In genomic region chr7:99372275-99373085, GRCh38 we compare ENCODE assay signal across 9 cellular contexts. TPM values are rescaled to one million over a fixed set of nuclear protein-coding genes. Genes with fewer than 3 reads are reported as not detected.
DNase-seq lines count a peak whose midpoint lies in the region; ATAC-seq, FAIRE-seq and TF ChIP-seq lines count a peak whose summit lies in the region.
"Had no signal": no experiment of that assay in that cellular context is flagged by ENCODE, and none has a peak within 500 bp of the region (broad histone marks: within the 10 kb centered on the region; RNA-seq: fewer than 3 reads in every experiment).

No MANE protein-coding gene starts in this region.

- H3K36me3 ChIP-seq in astrocyte (ENCODE audit: insufficient read depth, low read length) (peaks cover 3% of the 10 kb centered on the region), HepG2 (replicated peaks in 1 of 2; ENCODE audit: control insufficient read depth in 1 of 2, insufficient read depth in 2 of 2, low read length in 2 of 2) (no peaks in the 10 kb centered on the region)

- no TSS peak for BruUV-seq in HepG2 (replicated peaks; lab: Mats Ljungman, UMichigan)

- H3K9ac ChIP-seq in astrocyte (ENCODE audit: low read length) (no peak overlapping the region), HepG2 (ENCODE audit: insufficient read depth, low read depth, low read length) (peak overlapping the region; percentile 61)

- H3K4me3 ChIP-seq in astrocyte (ENCODE audit: insufficient read depth, low read depth, low read length) (no peak overlapping the region), HepG2 (replicated peaks in 1 of 3; ENCODE audit: insufficient read depth in 1 of 3, low read depth in 2 of 3, low read length in 3 of 3) (peak overlapping the region; percentile 27 to 61 (median 29); a peak in 5 of 6 replicates)
- H3K4me3 ChIP-seq: coronary artery had no signal

- H3K4me1 Mint-ChIP-seq in activated naive CD4-positive, alpha-beta T cell treated with anti-CD3 and anti-CD28 coated beads, Interleukin-2, amount 50 U/mL, for 24 hours, result peaks cover 21% of the 10 kb centered on the region
- H3K4me1 Mint-ChIP-seq in astrocyte (ENCODE audit: low read depth, unreplicated experiment) (peaks cover 3% of the 10 kb centered on the region), type B pancreatic cell (ENCODE audit: unreplicated experiment) (peaks cover 13% of the 10 kb centered on the region)

- TF ChIP-seq EP300 in HepG2 (IDR thresholded peaks at IDR 0.05; ENCODE audit: low read depth in 2 of 2, low read length in 2 of 2) (peak; percentile 37 to 71; a peak in 3 of 4 replicates), HepG2 (CRISPR knock-in tag; IDR thresholded peaks at IDR 0.05; ENCODE audit: borderline replicate concordance) (no peak)

- H3K4me1 ChIP-seq in astrocyte (ENCODE audit: insufficient read depth, low read length) (peaks cover 3% of the 10 kb centered on the region), HepG2 (ENCODE audit: insufficient read depth, low read length) (peaks cover 39% of the 10 kb centered on the region)

- H4K20me1 ChIP-seq in astrocyte (ENCODE audit: insufficient read depth, low read length) (peaks cover 24% of the 10 kb centered on the region), HepG2 (ENCODE audit: insufficient read depth, low read length) (0 out of 2 replicates have a peak, but pooled peaks cover 2% of the 10 kb centered on the region)

- CTCF ChIA-PET in HepG2 (lab: Yijun Ruan, JAX; ENCODE audit: low intra/inter-chr PET ratio, low total read pairs), result no interaction called here

- no peak for TF ChIP-seq CTCF in astrocyte (IDR thresholded peaks at IDR 0.05; ENCODE audit: insufficient read depth, low read depth, low read length)
- TF ChIP-seq CTCF in HepG2 (CRISPR knock-in tag; IDR thresholded peaks at IDR 0.05), result 0 out of 2 replicates have a peak, but pooled peaks have one; percentile 13
- TF ChIP-seq CTCF in type B pancreatic cell (conservative IDR thresholded peaks at IDR 0.05), result no peak

- H3K27ac Mint-ChIP-seq in activated naive CD4-positive, alpha-beta T cell treated with anti-CD3 and anti-CD28 coated beads, Interleukin-2, amount 50 U/mL, for 24 hours, result peak overlapping the region; percentile 38
- H3K27ac Mint-ChIP-seq in astrocyte (ENCODE audit: unreplicated experiment) (peak overlapping the region; percentile 53), type B pancreatic cell (peak overlapping the region; percentile 97)

- in situ Hi-C loops in HepG2 (cut with HindIII; ENCODE audit: extremely low pct_ligation_motif_present, low pct_unique_long_range_greater_than_20kb), result no loop called here

- H2AFZ ChIP-seq in astrocyte (ENCODE audit: low read depth, low read length) (no peak overlapping the region), HepG2 (ENCODE audit: low read length) (no peak overlapping the region)

- H3K4me2 ChIP-seq in astrocyte (ENCODE audit: low read length) (peak overlapping the region; percentile 15), HepG2 (ENCODE audit: low read depth, low read length) (peak overlapping the region; percentile 96)

- peaks cover 19% of the 10 kb centered on the region for H3K79me2 ChIP-seq in astrocyte (ENCODE audit: insufficient read depth, low read length)
- peaks cover 8% of the 10 kb centered on the region for H3K79me2 ChIP-seq in HepG2 (ENCODE audit: insufficient read depth, low read length)

- POLR2A ChIA-PET in HepG2 (lab: Yijun Ruan, JAX), result interaction anchor here (0.8 to 1.6 kb wide), 11 partner anchors 8 to 274 kb away, joined by 3 to 29 read pairs (median 4); partner anchors contain the start of genes ARPC1A, BUD31, CPSF4 and PDAP1

- TF ChIP-seq POLR2A in HepG2 (IDR thresholded peaks at IDR 0.05; ENCODE audit: insufficient read depth in 1 of 2, low read depth in 2 of 2, low read length in 2 of 2), result peak; percentile 63 to 74; a peak in 3 of 4 replicates

- peak; percentile 79 for ATAC-seq in HepG2
- no peak for ATAC-seq in GM21360 (IDR thresholded peaks at IDR 0.05; ENCODE audit: unreplicated experiment)

- no peaks in the 10 kb centered on the region for H3K36me3 Mint-ChIP-seq in activated naive CD4-positive, alpha-beta T cell treated with anti-CD3 and anti-CD28 coated beads, Interleukin-2, amount 50 U/mL, for 24 hours
- no peaks in the 10 kb centered on the region for H3K36me3 Mint-ChIP-seq in astrocyte (ENCODE audit: low read depth, unreplicated experiment)
- H3K36me3 Mint-ChIP-seq in type B pancreatic cell, result peaks cover 4% of the 10 kb centered on the region

- H3K27ac ChIP-seq in astrocyte (ENCODE audit: low read depth, low read length) (no peak overlapping the region), HepG2 (ENCODE audit: extremely low read length, insufficient read depth, low read length) (peak overlapping the region; percentile 75)

- 1% methylated on average over 16 of the region's 20 CpGs for WGBS in HepG2 (ENCODE audit: low lambda C conversion rate)

- no peaks in the 10 kb centered on the region for H3K9me3 ChIP-seq in astrocyte (ENCODE audit: insufficient read depth, low read depth, low read length)
- no peaks in the 10 kb centered on the region for H3K9me3 ChIP-seq in HepG2 (ENCODE audit: low read length)

- no peaks in the 10 kb centered on the region for H3K27me3 Mint-ChIP-seq in activated naive CD4-positive, alpha-beta T cell treated with anti-CD3 and anti-CD28 coated beads, Interleukin-2, amount 50 U/mL, for 24 hours
- H3K27me3 Mint-ChIP-seq in astrocyte (ENCODE audit: low read depth, unreplicated experiment) (no peaks in the 10 kb centered on the region), type B pancreatic cell (no peaks in the 10 kb centered on the region)

- H3K9me3 Mint-ChIP-seq in activated naive CD4-positive, alpha-beta T cell treated with anti-CD3 and anti-CD28 coated beads, Interleukin-2, amount 50 U/mL, for 24 hours, result no peaks in the 10 kb centered on the region
- H3K9me3 Mint-ChIP-seq in astrocyte (ENCODE audit: unreplicated experiment) (no peaks in the 10 kb centered on the region), type B pancreatic cell (no peaks in the 10 kb centered on the region)

- intact Hi-C loops in HepG2 (cut with micrococcal nuclease; ENCODE audit: unreplicated experiment), result loop anchor here (5.0 kb wide), 1 partner anchor 35 kb away; the partner anchor contains the start of genes BUD31 and PDAP1

- peak overlapping the region; percentile 76 for H3K4me3 Mint-ChIP-seq in activated naive CD4-positive, alpha-beta T cell treated with anti-CD3 and anti-CD28 coated beads, Interleukin-2, amount 50 U/mL, for 24 hours
- H3K4me3 Mint-ChIP-seq in astrocyte (ENCODE audit: unreplicated experiment), result peak overlapping the region; percentile 79
- H3K4me3 Mint-ChIP-seq in type B pancreatic cell, result peak overlapping the region; percentile 87

- no peak for DNase-seq in activated naive CD4-positive, alpha-beta T cell treated with anti-CD3 and anti-CD28 coated beads, Interleukin-2, amount 50 U/mL, for 16 hours
- DNase-seq in astrocyte (ENCODE audit: low read depth) (no peak), HepG2 (ENCODE audit: low spot score) (peak; percentile 97), type B pancreatic cell (ENCODE audit: extremely low spot score, unreplicated experiment) (no peak), ureter (ENCODE audit: low spot score) (no peak), SKM-1 (lab: John Stamatoyannopoulos, UW; ENCODE audit: unreplicated experiment) (no peak)

- H3K27me3 ChIP-seq in astrocyte (ENCODE audit: insufficient read depth, low read length), result no peaks in the 10 kb centered on the region
- H3K27me3 ChIP-seq in HepG2 (ENCODE audit: control insufficient read depth in 1 of 2, insufficient read depth in 2 of 2, low read length in 2 of 2), result no peaks in the 10 kb centered on the region

- FAIRE-seq in astrocyte (lab: Jason Lieb, UNC) (no peak), HepG2 (lab: Jason Lieb, UNC) (peak; percentile 96)

- no peak for TF ChIP-seq RAD21 in HepG2 (CRISPR knock-in tag; IDR thresholded peaks at IDR 0.05)

RNA-seq across cellular contexts. Expression of gene ARPC1B, which starts 2.0 kb away (rescaled TPM):
- total RNA-seq in astrocyte, result 170 and 175 TPM in 2 replicates
- 89.1 and 92.2 TPM in 2 replicates for total RNA-seq in HepG2 (2016; rRNA removed; fragmentation: Illumina TruSeq; extraction: Trizol)
- 177 and 178 TPM in 2 replicates for total RNA-seq in HepG2 (2016; cell fraction: cytosol; rRNA removed; fragmentation: Illumina TruSeq; extraction: Trizol; ENCODE audit: low read depth)
- 96.5 and 103 TPM in 2 replicates for total RNA-seq in HepG2 (2016; cell fraction: insoluble cytoplasmic fraction; rRNA removed; fragmentation: Illumina TruSeq; extraction: Trizol)
- 193 and 196 TPM in 2 replicates for total RNA-seq in HepG2 (2016; cell fraction: membrane; rRNA removed; fragmentation: Illumina TruSeq; extraction: Trizol)
- 40.7 and 55.8 TPM in 2 replicates for total RNA-seq in HepG2 (2016; cell fraction: nucleus; rRNA removed; fragmentation: Illumina TruSeq; extraction: Trizol)
- polyA plus RNA-seq in HepG2 (2011; rRNA removed), result 72.9 and 89.3 TPM in 2 replicates
- polyA plus RNA-seq in HepG2 (2011; cell fraction: cytosol; rRNA removed), result 96.6 and 133 TPM in 2 replicates
- polyA plus RNA-seq in HepG2 (2011; cell fraction: nucleus; rRNA removed), result 99.1 and 115 TPM in 2 replicates
- 36.2 and 88.7 TPM in 2 replicates for polyA plus RNA-seq in HepG2 (2012)
- polyA plus RNA-seq in HepG2 (2016; cell fraction: cytosol; fragmentation: Illumina TruSeq; extraction: Trizol; ENCODE audit: low read depth), result 263 and 307 TPM in 2 replicates
- 123 and 124 TPM in 2 replicates for polyA plus RNA-seq in HepG2 (2016; cell fraction: insoluble cytoplasmic fraction; fragmentation: Illumina TruSeq; extraction: Trizol; ENCODE audit: low read depth)
- 224 and 233 TPM in 2 replicates for polyA plus RNA-seq in HepG2 (2016; cell fraction: membrane; fragmentation: Illumina TruSeq; extraction: Trizol; ENCODE audit: low read depth)
- polyA plus RNA-seq in HepG2 (2016; cell fraction: nucleus; fragmentation: Illumina TruSeq; extraction: Trizol; ENCODE audit: insufficient read depth, low read depth), result 78.2 and 84.5 TPM in 2 replicates
- 58.7 and 66.9 TPM in 2 replicates for polyA minus RNA-seq in HepG2 (2011; rRNA and poly(A)+ RNA removed; ENCODE audit: low replicate concordance)
- polyA minus RNA-seq in HepG2 (2011; cell fraction: cytosol; rRNA and poly(A)+ RNA removed), result 37.9 and 45.0 TPM in 2 replicates
- polyA minus RNA-seq in HepG2 (2011; cell fraction: nucleus; rRNA and poly(A)+ RNA removed), result 27.1 and 29.6 TPM in 2 replicates
- 55.0 and 125 TPM in 2 replicates for total RNA-seq in type B pancreatic cell (ENCODE audit: low replicate concordance)
- 94.0 TPM for total RNA-seq in ureter

RNA-seq across cellular contexts. Expression of gene PDAP1, which starts 35.9 kb away (rescaled TPM):
- total RNA-seq in astrocyte (106 and 111 TPM in 2 replicates), HepG2 (2016; rRNA removed; fragmentation: Illumina TruSeq; extraction: Trizol) (95.1 and 100 TPM in 2 replicates), type B pancreatic cell (ENCODE audit: low replicate concordance) (112 and 115 TPM in 2 replicates), ureter (95.1 TPM)
- total RNA-seq in HepG2 (2016; cell fraction: cytosol; rRNA removed; fragmentation: Illumina TruSeq; extraction: Trizol; ENCODE audit: low read depth), result 15.0 and 19.2 TPM in 2 replicates
- total RNA-seq in HepG2 (2016; cell fraction: insoluble cytoplasmic fraction; rRNA removed; fragmentation: Illumina TruSeq; extraction: Trizol), result 90.3 and 105 TPM in 2 replicates
- 52.2 and 52.9 TPM in 2 replicates for total RNA-seq in HepG2 (2016; cell fraction: membrane; rRNA removed; fragmentation: Illumina TruSeq; extraction: Trizol)
- 30.1 and 33.8 TPM in 2 replicates for total RNA-seq in HepG2 (2016; cell fraction: nucleus; rRNA removed; fragmentation: Illumina TruSeq; extraction: Trizol)
- 12.8 and 13.0 TPM in 2 replicates for polyA plus RNA-seq in HepG2 (2011; rRNA removed)
- polyA plus RNA-seq in HepG2 (2011; cell fraction: cytosol; rRNA removed), result 19.6 and 25.2 TPM in 2 replicates
- polyA plus RNA-seq in HepG2 (2011; cell fraction: nucleus; rRNA removed), result 14.1 and 20.3 TPM in 2 replicates
- 53.9 and 81.7 TPM in 2 replicates for polyA plus RNA-seq in HepG2 (2012)
- polyA plus RNA-seq in HepG2 (2016; cell fraction: cytosol; fragmentation: Illumina TruSeq; extraction: Trizol; ENCODE audit: low read depth), result 38.3 and 39.1 TPM in 2 replicates
- 158 and 188 TPM in 2 replicates for polyA plus RNA-seq in HepG2 (2016; cell fraction: insoluble cytoplasmic fraction; fragmentation: Illumina TruSeq; extraction: Trizol; ENCODE audit: low read depth)
- polyA plus RNA-seq in HepG2 (2016; cell fraction: membrane; fragmentation: Illumina TruSeq; extraction: Trizol; ENCODE audit: low read depth), result 81.7 and 84.4 TPM in 2 replicates
- 112 and 119 TPM in 2 replicates for polyA plus RNA-seq in HepG2 (2016; cell fraction: nucleus; fragmentation: Illumina TruSeq; extraction: Trizol; ENCODE audit: insufficient read depth, low read depth)
- 11.3 and 20.5 TPM in 2 replicates for polyA minus RNA-seq in HepG2 (2011; rRNA and poly(A)+ RNA removed; ENCODE audit: low replicate concordance)
- 9.1 and 13.5 TPM in 2 replicates for polyA minus RNA-seq in HepG2 (2011; cell fraction: cytosol; rRNA and poly(A)+ RNA removed)
- polyA minus RNA-seq in HepG2 (2011; cell fraction: nucleus; rRNA and poly(A)+ RNA removed), result 5.4 and 7.5 TPM in 2 replicates

RNA-seq across cellular contexts. Expression of gene BUD31, which starts 36.3 kb away (rescaled TPM):
- 167 and 176 TPM in 2 replicates for total RNA-seq in astrocyte
- total RNA-seq in HepG2 (2016; rRNA removed; fragmentation: Illumina TruSeq; extraction: Trizol), result 79.1 and 101 TPM in 2 replicates
- total RNA-seq in HepG2 (2016; cell fraction: cytosol; rRNA removed; fragmentation: Illumina TruSeq; extraction: Trizol; ENCODE audit: low read depth), result 107 and 126 TPM in 2 replicates
- total RNA-seq in HepG2 (2016; cell fraction: insoluble cytoplasmic fraction; rRNA removed; fragmentation: Illumina TruSeq; extraction: Trizol), result 82.3 and 106 TPM in 2 replicates
- total RNA-seq in HepG2 (2016; cell fraction: membrane; rRNA removed; fragmentation: Illumina TruSeq; extraction: Trizol), result 94.8 and 104 TPM in 2 replicates
- 32.8 and 34.3 TPM in 2 replicates for total RNA-seq in HepG2 (2016; cell fraction: nucleus; rRNA removed; fragmentation: Illumina TruSeq; extraction: Trizol)
- polyA plus RNA-seq in HepG2 (2011; rRNA removed), result 29.8 and 35.1 TPM in 2 replicates
- 28.0 and 29.4 TPM in 2 replicates for polyA plus RNA-seq in HepG2 (2011; cell fraction: cytosol; rRNA removed)
- 22.8 and 23.2 TPM in 2 replicates for polyA plus RNA-seq in HepG2 (2011; cell fraction: nucleus; rRNA removed)
- 43.3 and 47.1 TPM in 2 replicates for polyA plus RNA-seq in HepG2 (2012)
- polyA plus RNA-seq in HepG2 (2016; cell fraction: cytosol; fragmentation: Illumina TruSeq; extraction: Trizol; ENCODE audit: low read depth), result 95.5 and 116 TPM in 2 replicates
- polyA plus RNA-seq in HepG2 (2016; cell fraction: insoluble cytoplasmic fraction; fragmentation: Illumina TruSeq; extraction: Trizol; ENCODE audit: low read depth), result 107 and 115 TPM in 2 replicates
- polyA plus RNA-seq in HepG2 (2016; cell fraction: membrane; fragmentation: Illumina TruSeq; extraction: Trizol; ENCODE audit: low read depth), result 80.6 and 97.1 TPM in 2 replicates
- polyA plus RNA-seq in HepG2 (2016; cell fraction: nucleus; fragmentation: Illumina TruSeq; extraction: Trizol; ENCODE audit: insufficient read depth, low read depth), result 49.7 and 51.5 TPM in 2 replicates
- 27.6 and 30.9 TPM in 2 replicates for polyA minus RNA-seq in HepG2 (2011; rRNA and poly(A)+ RNA removed; ENCODE audit: low replicate concordance)
- 16.5 and 20.6 TPM in 2 replicates for polyA minus RNA-seq in HepG2 (2011; cell fraction: cytosol; rRNA and poly(A)+ RNA removed)
- polyA minus RNA-seq in HepG2 (2011; cell fraction: nucleus; rRNA and poly(A)+ RNA removed), result 17.6 and 25.0 TPM in 2 replicates
- 102 and 166 TPM in 2 replicates for total RNA-seq in type B pancreatic cell (ENCODE audit: low replicate concordance)
- total RNA-seq in ureter, result 104 TPM

RNA-seq across cellular contexts. Expression of gene ARPC1A, which starts 46.8 kb away (rescaled TPM):
- total RNA-seq in astrocyte (185 and 198 TPM in 2 replicates), HepG2 (2016; rRNA removed; fragmentation: Illumina TruSeq; extraction: Trizol) (88.5 and 89.7 TPM in 2 replicates), type B pancreatic cell (ENCODE audit: low replicate concordance) (164 and 209 TPM in 2 replicates), ureter (127 TPM)
- 352 and 381 TPM in 2 replicates for total RNA-seq in HepG2 (2016; cell fraction: cytosol; rRNA removed; fragmentation: Illumina TruSeq; extraction: Trizol; ENCODE audit: low read depth)
- total RNA-seq in HepG2 (2016; cell fraction: insoluble cytoplasmic fraction; rRNA removed; fragmentation: Illumina TruSeq; extraction: Trizol), result 88.4 and 99.3 TPM in 2 replicates
- 379 and 382 TPM in 2 replicates for total RNA-seq in HepG2 (2016; cell fraction: membrane; rRNA removed; fragmentation: Illumina TruSeq; extraction: Trizol)
- 36.5 and 43.0 TPM in 2 replicates for total RNA-seq in HepG2 (2016; cell fraction: nucleus; rRNA removed; fragmentation: Illumina TruSeq; extraction: Trizol)
- 44.3 and 46.8 TPM in 2 replicates for polyA plus RNA-seq in HepG2 (2011; rRNA removed)
- 69.4 and 70.9 TPM in 2 replicates for polyA plus RNA-seq in HepG2 (2011; cell fraction: cytosol; rRNA removed)
- polyA plus RNA-seq in HepG2 (2011; cell fraction: nucleus; rRNA removed), result 27.0 and 30.7 TPM in 2 replicates
- polyA plus RNA-seq in HepG2 (2012), result 77.3 and 81.6 TPM in 2 replicates
- 628 and 647 TPM in 2 replicates for polyA plus RNA-seq in HepG2 (2016; cell fraction: cytosol; fragmentation: Illumina TruSeq; extraction: Trizol; ENCODE audit: low read depth)
- 133 and 136 TPM in 2 replicates for polyA plus RNA-seq in HepG2 (2016; cell fraction: insoluble cytoplasmic fraction; fragmentation: Illumina TruSeq; extraction: Trizol; ENCODE audit: low read depth)
- polyA plus RNA-seq in HepG2 (2016; cell fraction: membrane; fragmentation: Illumina TruSeq; extraction: Trizol; ENCODE audit: low read depth), result 501 and 566 TPM in 2 replicates
- polyA plus RNA-seq in HepG2 (2016; cell fraction: nucleus; fragmentation: Illumina TruSeq; extraction: Trizol; ENCODE audit: insufficient read depth, low read depth), result 71.6 and 84.3 TPM in 2 replicates
- polyA minus RNA-seq in HepG2 (2011; rRNA and poly(A)+ RNA removed; ENCODE audit: low replicate concordance), result 89.0 and 132 TPM in 2 replicates
- 36.2 and 38.2 TPM in 2 replicates for polyA minus RNA-seq in HepG2 (2011; cell fraction: cytosol; rRNA and poly(A)+ RNA removed)
- polyA minus RNA-seq in HepG2 (2011; cell fraction: nucleus; rRNA and poly(A)+ RNA removed), result 21.1 and 31.1 TPM in 2 replicates

Comparison
In these comparisons a context has a peak if more than half of its experiments do, and no peak if none do; other contexts are left out.
1. H3K27ac Mint-ChIP-seq: peak in every context shown above with its lines; median percentile 97 in type B pancreatic cell; 53 in astrocyte; 38 in activated naive CD4-positive, alpha-beta T cell treated with anti-CD3 and anti-CD28 coated beads, Interleukin-2, amount 50 U/mL, for 24 hours.